Comparison of ENCODE assay signal across 13 cellular contexts in genomic region chr4:118972167-118972566, GRCh38.
"Had no signal": no experiment of that assay in that cellular context is flagged by ENCODE, and none has a peak within 500 bp of the region (broad histone marks: within the 10 kb centered on the region; RNA-seq: fewer than 3 reads in every experiment).

No MANE protein-coding gene starts in this region.

- ATAC-seq: activated naive CD4-positive, alpha-beta T cell treated with anti-CD3 and anti-CD28 coated beads, Interleukin-2, amount 50 U/mL, for 72 hours; mucosa of descending colon; natural killer cell treated with Interleukin-12 subunit alpha and Interleukin-12 subunit beta and Interleukin-15 and Interleukin-18, amount 100 ng/mL, for 72 hours; stimulated activated effector memory CD8-positive, alpha-beta T cell treated with anti-CD3 and anti-CD28 coated beads, Interleukin-12 subunit alpha, Interleukin-12 subunit beta, amount 100 ng/mL, for 72 hours had no signal

- H3K4me3 ChIP-seq: mucosa of descending colon, smooth muscle cell had no signal

- DNase-seq: activated B cell treated with CpG ODN at 0.5 μM for 24 hours; activated CD4-positive, alpha-beta T cell treated with anti-CD3 and anti-CD28 coated beads, Interleukin-2, amount 10 ng/mL, durations not matched to agents 7 days and 5 days; activated effector memory CD4-positive, alpha-beta T cell treated with Interleukin-2 at 50 U/mL for 16 hours; activated T-cell treated with anti-CD3 and anti-CD28 coated beads for 4 hours; amniotic stem cell; hypothalamus; mucosa of descending colon; SHP77 treated with DMSO at 0.1 percent for 48 hours; T-helper 2 cell had no signal

- H3K9me3 ChIP-seq: mucosa of descending colon had no signal
